ENCODE assay signal across 11 cellular contexts in genomic region chr22:31692186-31692886, GRCh38. TPM values are rescaled to one million over a fixed set of nuclear protein-coding genes. Genes with fewer than 3 reads are reported as not detected.
A peak's percentile ranks its signal among the peaks of the same experiment; 100 is the strongest.
DNase-seq lines count a peak whose midpoint lies in the region; ATAC-seq and TF ChIP-seq lines count a peak whose summit lies in the region.
"Had no signal": no experiment of that assay in that cellular context is flagged by ENCODE, and none has a peak within 500 bp of the region (broad histone marks: within the 10 kb centered on the region; RNA-seq: fewer than 3 reads in every experiment).

No MANE protein-coding gene starts in this region.

- no peak for TF ChIP-seq POLR2A in transverse colon (IDR thresholded peaks at IDR 0.05)

- no peaks in the 10 kb centered on the region for H4K20me1 ChIP-seq in DND-41 (ENCODE audit: insufficient read depth, low read length)

- H3K79me2 ChIP-seq in DND-41 (ENCODE audit: insufficient read depth, low read length): no peaks in the 10 kb centered on the region

- H3K27me3 Mint-ChIP-seq in activated naive CD8-positive, alpha-beta T cell treated with anti-CD3 and anti-CD28 coated beads, Interleukin-2, amount 10 ng/mL, durations not matched to agents 7 days and 5 days: no peaks in the 10 kb centered on the region

- ATAC-seq in DND-41 (ENCODE audit: insufficient read depth, low read depth) (peak; percentile 72), HG02870 (IDR thresholded peaks at IDR 0.05; ENCODE audit: unreplicated experiment) (no peak)
- ATAC-seq in activated naive CD8-positive, alpha-beta T cell treated with anti-CD3 and anti-CD28 coated beads, Interleukin-2, amount 10 ng/mL, durations not matched to agents 7 days and 5 days (ENCODE audit: low read depth): peak; percentile 83

- no peaks in the 10 kb centered on the region for H3K4me1 ChIP-seq in DND-41 (ENCODE audit: insufficient read depth, low read length)
- no peaks in the 10 kb centered on the region for H3K4me1 ChIP-seq in transverse colon

- H3K27ac ChIP-seq in DND-41 (ENCODE audit: low read length) (no peak overlapping the region), transverse colon (no peak overlapping the region)

- H3K27ac Mint-ChIP-seq in activated naive CD8-positive, alpha-beta T cell treated with anti-CD3 and anti-CD28 coated beads, Interleukin-2, amount 10 ng/mL, durations not matched to agents 7 days and 5 days: peak overlapping the region; percentile 93

- H3K9me3 Mint-ChIP-seq in activated naive CD8-positive, alpha-beta T cell treated with anti-CD3 and anti-CD28 coated beads, Interleukin-2, amount 10 ng/mL, durations not matched to agents 7 days and 5 days: no peaks in the 10 kb centered on the region

- intact Hi-C loops in transverse colon (cut with DNase I; ENCODE audit: low total_unique reads): no loop called here

- H3K27me3 ChIP-seq in DND-41 (ENCODE audit: insufficient read depth, low read length, poor library complexity) (no peaks in the 10 kb centered on the region), transverse colon (no peaks in the 10 kb centered on the region)

- H3K4me3 Mint-ChIP-seq in activated naive CD8-positive, alpha-beta T cell treated with anti-CD3 and anti-CD28 coated beads, Interleukin-2, amount 10 ng/mL, durations not matched to agents 7 days and 5 days: peak overlapping the region; percentile 66

- no peak overlapping the region for H3K9ac ChIP-seq in DND-41 (ENCODE audit: low read depth, low read length)

- no peak overlapping the region for H3K4me2 ChIP-seq in DND-41 (ENCODE audit: insufficient read depth, low read length)

- H3K36me3 ChIP-seq in DND-41 (ENCODE audit: insufficient read depth, low read length) (peaks cover 57% of the 10 kb centered on the region), transverse colon (peaks cover 0 to 51% (median 20%) of the 10 kb centered on the region in 4 donors)

- peaks cover 38% of the 10 kb centered on the region for H3K36me3 Mint-ChIP-seq in activated naive CD8-positive, alpha-beta T cell treated with anti-CD3 and anti-CD28 coated beads, Interleukin-2, amount 10 ng/mL, durations not matched to agents 7 days and 5 days

- H2AFZ ChIP-seq in DND-41 (ENCODE audit: low read depth, low read length): no peak overlapping the region

- POLR2A ChIA-PET in activated naive CD8-positive, alpha-beta T cell treated with anti-CD3 and anti-CD28 coated beads, Interleukin-2, amount 10 ng/mL, durations not matched to agents 7 days and 5 days (lab: Charles Lee): interaction anchor here (2.2 kb wide), 1 partner anchor 15 kb away, joined by 6 read pairs; no protein-coding TSS in a partner anchor

- TF ChIP-seq EP300 in transverse colon (IDR thresholded peaks at IDR 0.05; ENCODE audit: low read depth): no peak

- peaks cover 28% of the 10 kb centered on the region for H3K4me1 Mint-ChIP-seq in activated naive CD8-positive, alpha-beta T cell treated with anti-CD3 and anti-CD28 coated beads, Interleukin-2, amount 10 ng/mL, durations not matched to agents 7 days and 5 days

- TF ChIP-seq CTCF in DND-41 (IDR thresholded peaks at IDR 0.05; ENCODE audit: borderline replicate concordance, extremely low read depth, low read length, poor library complexity, severe bottlenecking) (no peak), transverse colon (IDR thresholded peaks at IDR 0.05) (no peak)

- DNase-seq in DND-41 (no peak), M059J (ENCODE audit: low read depth) (peak; percentile 45), kidney tubule cell (ENCODE audit: low spot score) (peak; percentile 27), DMS 273 (lab: John Stamatoyannopoulos, UW; ENCODE audit: unreplicated experiment) (no peak), transverse colon (no peak), NCI-H1092 (lab: John Stamatoyannopoulos, UW) (no peak)
- no peak for DNase-seq in activated naive CD8-positive, alpha-beta T cell treated with anti-CD3 and anti-CD28 coated beads, Interleukin-2, amount 10 ng/mL, durations not matched to agents 7 days and 5 days
- DNase-seq: activated effector memory CD4-positive, alpha-beta T cell treated with Interleukin-2 at 50 U/mL for 16 hours; GOT3; stimulated activated naive CD4-positive, alpha-beta T cell had no signal

- H3K4me3 ChIP-seq in DND-41 (ENCODE audit: low read depth in 1 of 2, low read length in 2 of 2) (no peak overlapping the region), transverse colon (no peak overlapping the region)

- in situ Hi-C loops in transverse colon (cut with MboI; ENCODE audit: low pct_ligation_motif_present in 1 of 4, low pct_unique_long_range_greater_than_20kb in 1 of 4, low sequenced_read_pairs in 3 of 4): no loop called here

- H3K9me3 ChIP-seq in DND-41 (ENCODE audit: insufficient read depth, low read length, severe bottlenecking) (no peaks in the 10 kb centered on the region), transverse colon (no peaks in the 10 kb centered on the region)

- WGBS in transverse colon (ENCODE audit: low coverage in 1 of 2), 2 donors: 80 to 100% methylated on average over 1 of the region's 1 CpG

RNA-seq across cellular contexts. Expression of gene PISD, which starts 30.3 kb away (rescaled TPM):
- 20.1 and 21.7 TPM in 2 replicates for total RNA-seq in M059J (2014; rRNA removed; shearing (Covaris generic))
- 10 to 100 TPM; 25.4 to 26.1 TPM for total RNA-seq in activated naive CD8-positive, alpha-beta T cell treated with anti-CD3 and anti-CD28 coated beads, Interleukin-2, amount 10 ng/mL, durations not matched to agents 7 days and 5 days
- 100 to 1,000 TPM in 1 of 4 donors, 10 to 100 TPM in 3; 33.7 to 111 (median 47.7) TPM for total RNA-seq in transverse colon

RNA-seq across cellular contexts. Expression of gene PRR14L, which starts 57.6 kb away (rescaled TPM):
- total RNA-seq in M059J (2014; rRNA removed; shearing (Covaris generic)): 12.8 and 14.9 TPM in 2 replicates
- 10 to 100 TPM; 62.4 to 63.6 TPM for total RNA-seq in activated naive CD8-positive, alpha-beta T cell treated with anti-CD3 and anti-CD28 coated beads, Interleukin-2, amount 10 ng/mL, durations not matched to agents 7 days and 5 days
- 10 to 100 TPM; 37.0 to 53.7 (median 49.2) TPM for total RNA-seq in transverse colon

Comparison
In these comparisons a context has a peak if more than half of its experiments do, and no peak if none do; other contexts are left out.
1. DNase-seq: peak in M059J (single experiment) and kidney tubule cell (single experiment); none in DND-41 (single experiment), activated naive CD8-positive, alpha-beta T cell treated with anti-CD3 and anti-CD28 coated beads, Interleukin-2, amount 10 ng/mL, durations not matched to agents 7 days and 5 days (single experiment), DMS 273 (single experiment), transverse colon (single experiment) and NCI-H1092 (single experiment).